1 cellular context compared by ENCODE assay signal in genomic region chr5:157528036-157528632, GRCh38.
TF ChIP-seq lines count a peak whose summit lies in the region.

No MANE protein-coding gene starts in this region.

TF ChIP-seq in IMR-90, 13 proteins besides CTCF, POLR2A, EP300 and RAD21:
- TF ChIP-seq USF2 (IDR thresholded peaks at IDR 0.05; ENCODE audit: low read depth, low read length) (no peak), SMC3 (IDR thresholded peaks at IDR 0.05; ENCODE audit: low read depth, low read length) (no peak), MXI1 (IDR thresholded peaks at IDR 0.05; ENCODE audit: borderline replicate concordance, low read depth, low read length) (no peak), FOS (IDR thresholded peaks at IDR 0.05; ENCODE audit: low read depth, low read length) (no peak), BHLHE40 (IDR thresholded peaks at IDR 0.05; ENCODE audit: low read depth, low read length) (no peak), NFE2L2 (IDR thresholded peaks at IDR 0.05; ENCODE audit: low read depth, low read length) (no peak), RCOR1 (IDR thresholded peaks at IDR 0.05; ENCODE audit: insufficient replicate concordance, low read length) (no peak)
TF ChIP-seq in IMR-90: peak in this region for 0.
